In genomic region chr18:13217971-13218375, GRCh38 we compare ENCODE assay signal across 9 cellular contexts. TPM values are rescaled to one million over a fixed set of nuclear protein-coding genes. Genes with fewer than 3 reads are reported as not detected.
A peak's percentile ranks its signal among the peaks of the same experiment; 100 is the strongest.
DNase-seq lines count a peak whose midpoint lies in the region; ATAC-seq lines count a peak whose summit lies in the region.
"Had no signal": no experiment of that assay in that cellular context is flagged by ENCODE, and none has a peak within 500 bp of the region (broad histone marks: within the 10 kb centered on the region; RNA-seq: fewer than 3 reads in every experiment).

No MANE protein-coding gene starts in this region.

- H3K4me3 Mint-ChIP-seq in dendritic cell treated with granulocyte-macrophage colony-stimulating factor and Interleukin-4, amounts not matched to agents 40 ng/mL and 50 ng/mL, for 4 days, result peak overlapping the region; percentile 80
- H3K4me3 Mint-ChIP-seq in naive B cell, result peak overlapping the region; percentile 53 to 82 (median 64)

- no peak overlapping the region for H3K4me3 ChIP-seq in SJCRH30

- peaks cover 65% of the 10 kb centered on the region for H3K4me1 Mint-ChIP-seq in dendritic cell treated with granulocyte-macrophage colony-stimulating factor and Interleukin-4, amounts not matched to agents 40 ng/mL and 50 ng/mL, for 4 days (ENCODE audit: low read depth)
- H3K4me1 Mint-ChIP-seq in naive B cell, result peaks cover 18 to 22% (median 20%) of the 10 kb centered on the region in 3 donors

- peaks cover 9% of the 10 kb centered on the region for H3K36me3 Mint-ChIP-seq in dendritic cell treated with granulocyte-macrophage colony-stimulating factor and Interleukin-4, amounts not matched to agents 40 ng/mL and 50 ng/mL, for 4 days (ENCODE audit: low read depth)
- H3K36me3 Mint-ChIP-seq in naive B cell, result no peaks in the 10 kb centered on the region

- H3K9me3 ChIP-seq in SJCRH30 (replicated peaks), result no peaks in the 10 kb centered on the region

- ATAC-seq in naive B cell (ENCODE audit: low read depth in 2 of 2), result no peak

- H3K27me3 ChIP-seq in SJCRH30, result no peaks in the 10 kb centered on the region

- intact Hi-C loops in dendritic cell treated with granulocyte-macrophage colony-stimulating factor and Interleukin-4, amounts not matched to agents 40 ng/mL and 50 ng/mL, for 4 days (cut with micrococcal nuclease), result loop anchor here (2.0 to 5.0 kb wide), 4 partner anchors 313 to 509 kb away; partner anchors contain the start of genes FAM210A and RNMT

- H3K27me3 Mint-ChIP-seq in dendritic cell treated with granulocyte-macrophage colony-stimulating factor and Interleukin-4, amounts not matched to agents 40 ng/mL and 50 ng/mL, for 4 days, result peaks cover 5% of the 10 kb centered on the region
- peaks cover 44 to 68% (median 46%) of the 10 kb centered on the region in 3 donors for H3K27me3 Mint-ChIP-seq in naive B cell

- DNase-seq in COLO668 (lab: John Stamatoyannopoulos, UW; ENCODE audit: unreplicated experiment) (peak; percentile 68), HuH-7 (ENCODE audit: low spot score) (peak; percentile 63), naive B cell (peak; percentile 16), 8988T (no peak), cerebellar nuclear complex (lab: John Stamatoyannopoulos, UW) (no peak), SJCRH30 (no peak)
- no peak for DNase-seq in stimulated activated CD4-positive, alpha-beta T cell treated with anti-CD3 and anti-CD28 coated beads, Interleukin-4, amount 100 ng/mL, for 24 hours

- no peaks in the 10 kb centered on the region for H3K36me3 ChIP-seq in SJCRH30

- H3K9me3 Mint-ChIP-seq in dendritic cell treated with granulocyte-macrophage colony-stimulating factor and Interleukin-4, amounts not matched to agents 40 ng/mL and 50 ng/mL, for 4 days, result no peaks in the 10 kb centered on the region
- H3K9me3 Mint-ChIP-seq in naive B cell, result peaks cover 0 to 1% (median 0%) of the 10 kb centered on the region in 7 donors

- H3K27ac Mint-ChIP-seq in dendritic cell treated with granulocyte-macrophage colony-stimulating factor and Interleukin-4, amounts not matched to agents 40 ng/mL and 50 ng/mL, for 4 days, result peak overlapping the region; percentile 85
- H3K27ac Mint-ChIP-seq in naive B cell, result no peak overlapping the region

- no peaks in the 10 kb centered on the region for H3K4me1 ChIP-seq in SJCRH30

- no peak overlapping the region for H3K27ac ChIP-seq in SJCRH30

RNA-seq across cellular contexts. Expression of gene LDLRAD4, which starts 0.6 kb away (rescaled TPM):
- polyA plus RNA-seq in naive B cell (ENCODE audit: low read depth in 6 of 6), result 10 to 100 TPM in 2 of 6 donors, 1 to 10 TPM in 4; 6.4 to 16.1 (median 9.2) TPM
- total RNA-seq in SJCRH30 (2014; rRNA removed; shearing (Covaris generic)), result 0.26 and 0.43 TPM in 2 replicates
- total RNA-seq: fibroblast of lung had no signal
- polyA plus RNA-seq: fibroblast of lung had no signal

Comparison
In these comparisons a context has a peak if more than half of its experiments do, and no peak if none do; other contexts are left out.
1. DNase-seq: peak in COLO668 (single experiment), HuH-7 (single experiment) and naive B cell (single experiment); none in 8988T (single experiment), cerebellar nuclear complex (0 of 2), stimulated activated CD4-positive, alpha-beta T cell treated with anti-CD3 and anti-CD28 coated beads, Interleukin-4, amount 100 ng/mL, for 24 hours (single experiment) and SJCRH30 (0 of 2).